Comparison of ENCODE assay signal across 1 cellular context in the genomic region with DNA sequence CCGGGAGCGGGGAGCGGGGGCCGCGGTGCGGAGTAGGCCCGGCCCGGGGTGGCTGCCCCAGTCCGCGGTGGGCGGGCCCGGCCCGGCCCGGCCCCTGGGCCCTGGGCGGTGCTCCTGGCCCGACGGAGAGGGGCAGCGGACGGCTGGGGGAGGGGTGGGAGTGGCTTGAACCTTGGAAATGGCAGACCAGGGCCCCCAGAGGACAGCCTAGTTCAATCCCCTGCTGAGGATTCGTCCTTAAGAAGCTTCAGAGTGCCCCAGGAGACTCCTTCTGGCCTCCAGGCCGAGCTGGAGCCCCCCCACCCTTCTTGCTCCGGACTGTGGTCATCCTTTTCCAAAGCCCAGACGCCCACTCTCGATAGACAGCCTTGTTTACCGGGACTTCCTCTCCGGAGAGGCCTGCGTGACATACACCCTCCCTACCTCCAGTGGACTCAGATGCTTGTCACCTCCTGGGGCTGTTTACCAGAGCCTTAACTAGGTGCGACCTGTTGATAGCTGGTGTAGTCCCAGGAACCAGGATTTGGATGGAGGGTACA.
TF ChIP-seq lines count a peak whose summit lies in the region.

No MANE protein-coding gene starts in this region.

TF ChIP-seq in GM12878, 131 proteins besides CTCF, POLR2A, EP300 and RAD21:
- TF ChIP-seq CBX3 (IDR thresholded peaks at IDR 0.05; ENCODE audit: borderline replicate concordance, low read depth): no peak
- peak; percentile 53; the same call in 1 of the 2 replicates for TF ChIP-seq SPI1 (IDR thresholded peaks at IDR 0.05; ENCODE audit: borderline replicate concordance, insufficient read depth, low read depth, low read length)
- TF ChIP-seq NFXL1 (IDR thresholded peaks at IDR 0.05; ENCODE audit: borderline replicate concordance): no peak
- TF ChIP-seq NBN (IDR thresholded peaks at IDR 0.05): no peak; the same call in 1 of the 2 replicates
- 0 out of 2 replicates have a peak, but pooled peaks have one; percentile 1 for TF ChIP-seq NR2F1 (conservative IDR thresholded peaks at IDR 0.05)
- no peak for TF ChIP-seq CEBPB (IDR thresholded peaks at IDR 0.05; ENCODE audit: borderline replicate concordance in 1 of 2, low read depth in 2 of 2, low read length in 2 of 2)
- TF ChIP-seq NR2C2 (IDR thresholded peaks at IDR 0.05; ENCODE audit: borderline replicate concordance, control insufficient read depth, insufficient read length, low read depth): no peak
- no peak for TF ChIP-seq EGR1 (IDR thresholded peaks at IDR 0.05; ENCODE audit: borderline replicate concordance in 1 of 2, low read depth in 2 of 2, low read length in 2 of 2)
- no peak for TF ChIP-seq RUNX3 (IDR thresholded peaks at IDR 0.05; ENCODE audit: low read length)
- no peak for TF ChIP-seq HCFC1 (IDR thresholded peaks at IDR 0.05; ENCODE audit: low read length)
- TF ChIP-seq IKZF1 (conservative IDR thresholded peaks at IDR 0.05): peak; percentile 12; the same call in 1 of the 2 replicates
- TF ChIP-seq MYB (IDR thresholded peaks at IDR 0.05; ENCODE audit: borderline replicate concordance, low read depth, low read length): no peak
- peak; percentile 43; the same call in 1 of the 2 replicates for TF ChIP-seq CHD2 (IDR thresholded peaks at IDR 0.05; ENCODE audit: borderline replicate concordance, low read depth, low read length)
- TF ChIP-seq PML (IDR thresholded peaks at IDR 0.05; ENCODE audit: low read length): no peak
- TF ChIP-seq GABPA (IDR thresholded peaks at IDR 0.05; ENCODE audit: low read depth): no peak
- TF ChIP-seq JUND (IDR thresholded peaks at IDR 0.05; ENCODE audit: low read depth, low read length): no peak
- 0 out of 2 replicates have a peak, but pooled peaks have one; percentile 0 for TF ChIP-seq BACH1 (IDR thresholded peaks at IDR 0.05; ENCODE audit: borderline replicate concordance)
- no peak for TF ChIP-seq SUZ12 (IDR thresholded peaks at IDR 0.05; ENCODE audit: unreplicated experiment)
- no peak for TF ChIP-seq HDAC6 (IDR thresholded peaks at IDR 0.05; ENCODE audit: unreplicated experiment)
- no peak for TF ChIP-seq JUNB (IDR thresholded peaks at IDR 0.05)
- 0 out of 2 replicates have a peak, but pooled peaks have one; percentile 7 for TF ChIP-seq PAX5 (IDR thresholded peaks at IDR 0.05; ENCODE audit: borderline replicate concordance, low read depth, low read length)
- TF ChIP-seq, protein P1, sequence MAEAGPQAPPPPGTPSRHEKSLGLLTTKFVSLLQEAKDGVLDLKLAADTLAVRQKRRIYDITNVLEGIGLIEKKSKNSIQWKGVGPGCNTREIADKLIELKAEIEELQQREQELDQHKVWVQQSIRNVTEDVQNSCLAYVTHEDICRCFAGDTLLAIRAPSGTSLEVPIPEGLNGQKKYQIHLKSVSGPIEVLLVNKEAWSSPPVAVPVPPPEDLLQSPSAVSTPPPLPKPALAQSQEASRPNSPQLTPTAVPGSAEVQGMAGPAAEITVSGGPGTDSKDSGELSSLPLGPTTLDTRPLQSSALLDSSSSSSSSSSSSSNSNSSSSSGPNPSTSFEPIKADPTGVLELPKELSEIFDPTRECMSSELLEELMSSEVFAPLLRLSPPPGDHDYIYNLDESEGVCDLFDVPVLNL (IDR thresholded peaks at IDR 0.05; ENCODE audit: low read depth, low read length): no peak
- TF ChIP-seq STAT3 (IDR thresholded peaks at IDR 0.05; ENCODE audit: low read depth, low read length): no peak
- TF ChIP-seq, protein P2, sequence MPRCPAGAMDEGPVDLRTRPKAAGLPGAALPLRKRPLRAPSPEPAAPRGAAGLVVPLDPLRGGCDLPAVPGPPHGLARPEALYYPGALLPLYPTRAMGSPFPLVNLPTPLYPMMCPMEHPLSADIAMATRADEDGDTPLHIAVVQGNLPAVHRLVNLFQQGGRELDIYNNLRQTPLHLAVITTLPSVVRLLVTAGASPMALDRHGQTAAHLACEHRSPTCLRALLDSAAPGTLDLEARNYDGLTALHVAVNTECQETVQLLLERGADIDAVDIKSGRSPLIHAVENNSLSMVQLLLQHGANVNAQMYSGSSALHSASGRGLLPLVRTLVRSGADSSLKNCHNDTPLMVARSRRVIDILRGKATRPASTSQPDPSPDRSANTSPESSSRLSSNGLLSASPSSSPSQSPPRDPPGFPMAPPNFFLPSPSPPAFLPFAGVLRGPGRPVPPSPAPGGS (IDR thresholded peaks at IDR 0.05; ENCODE audit: borderline replicate concordance, insufficient read depth, low read depth, low read length, poor library complexity, severe bottlenecking): no peak
- TF ChIP-seq SMAD5 (IDR thresholded peaks at IDR 0.05; ENCODE audit: low read depth): 0 out of 2 replicates have a peak, but pooled peaks have one; percentile 4
- TF ChIP-seq HDAC2 (IDR thresholded peaks at IDR 0.05): no peak
- peak; percentile 65; the same call in 1 of the 2 replicates for TF ChIP-seq YY1 (IDR thresholded peaks at IDR 0.05; ENCODE audit: low read depth, low read length)
- TF ChIP-seq CREB1 (IDR thresholded peaks at IDR 0.05; ENCODE audit: low read depth): no peak
- TF ChIP-seq ZNF592 (IDR thresholded peaks at IDR 0.05): no peak
- TF ChIP-seq CBX5 (IDR thresholded peaks at IDR 0.05; ENCODE audit: low read depth): no peak
- TF ChIP-seq EED (IDR thresholded peaks at IDR 0.05; ENCODE audit: low read depth): no peak
- no peak for TF ChIP-seq WRNIP1 (IDR thresholded peaks at IDR 0.05; ENCODE audit: borderline replicate concordance, low read depth, low read length)
- peak; percentile 45; the same call in 1 of the 2 replicates for TF ChIP-seq SIN3A (IDR thresholded peaks at IDR 0.05; ENCODE audit: low read depth, low read length)
- no peak for TF ChIP-seq RAD51 (IDR thresholded peaks at IDR 0.05)
- TF ChIP-seq MLLT1 (IDR thresholded peaks at IDR 0.05): no peak
- no peak for TF ChIP-seq USF2 (IDR thresholded peaks at IDR 0.05; ENCODE audit: borderline replicate concordance, low read depth, low read length)
- peak; percentile 53 for TF ChIP-seq FOXK2 (IDR thresholded peaks at IDR 0.05)
- TF ChIP-seq PAX8 (IDR thresholded peaks at IDR 0.05): no peak
- no peak for TF ChIP-seq NFYA (IDR thresholded peaks at IDR 0.05; ENCODE audit: borderline replicate concordance, low read depth, low read length)
- TF ChIP-seq TCF3 (IDR thresholded peaks at IDR 0.05; ENCODE audit: borderline replicate concordance, insufficient read depth, low read depth, low read length): peak; percentile 1; the same call in 1 of the 2 replicates
- 0 out of 2 replicates have a peak, but pooled peaks have one; percentile 9 for TF ChIP-seq SMARCA5 (IDR thresholded peaks at IDR 0.05)
